In the genomic region with DNA sequence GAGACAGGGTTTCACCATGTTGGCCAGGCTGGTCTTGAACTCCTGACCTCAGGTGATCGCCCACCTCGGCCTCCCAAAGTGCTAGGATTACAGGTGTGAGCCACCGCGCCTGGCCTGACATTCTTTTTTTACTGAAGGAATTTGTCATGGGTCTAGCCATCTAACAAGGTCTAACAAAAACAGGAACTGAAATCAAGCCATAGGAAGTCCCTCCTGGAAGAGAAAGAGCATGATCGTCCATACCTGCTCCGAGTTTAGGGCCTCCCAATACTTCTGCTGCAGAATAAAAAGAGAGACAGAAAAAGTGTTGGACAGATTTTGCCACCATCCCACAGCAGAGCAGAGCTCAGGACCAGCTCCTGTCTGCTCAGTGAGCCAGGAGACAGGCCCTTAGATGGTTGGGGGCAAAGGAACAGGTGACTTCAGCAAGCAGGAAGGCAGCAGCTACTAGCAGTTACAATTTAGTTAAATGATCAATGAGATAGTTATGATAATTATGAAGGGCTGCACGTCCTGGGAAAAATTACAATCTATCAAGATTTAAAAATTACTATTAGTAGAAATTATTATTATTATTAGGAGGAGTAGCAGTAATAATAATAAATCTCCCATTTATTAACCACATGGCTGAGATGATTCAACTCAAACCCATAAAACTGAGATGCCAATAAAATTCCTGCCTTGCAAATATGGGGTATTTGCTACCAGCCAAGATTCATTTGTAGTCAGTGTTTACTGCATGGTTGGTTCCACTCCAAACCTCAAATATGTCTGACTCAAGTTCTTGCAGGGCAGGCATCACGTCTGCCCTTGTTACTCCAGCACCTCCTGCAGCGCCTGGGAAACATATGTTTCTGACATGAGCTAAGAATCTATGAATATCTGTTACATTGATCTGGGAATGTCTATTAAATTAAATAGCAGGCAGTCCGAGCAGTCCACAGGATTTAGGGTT, we compare ENCODE assay signal across 9 cellular contexts. TPM values are rescaled to one million over a fixed set of nuclear protein-coding genes. Genes with fewer than 3 reads are reported as not detected.
DNase-seq lines count a peak whose midpoint lies in the region; ATAC-seq and TF ChIP-seq lines count a peak whose summit lies in the region.
"Had no signal": no experiment of that assay in that cellular context is flagged by ENCODE, and none has a peak within 500 bp of the region (broad histone marks: within the 10 kb centered on the region; RNA-seq: fewer than 3 reads in every experiment).

No MANE protein-coding gene starts in this region.

- no peak overlapping the region for H2BK12ac ChIP-seq in H9 (ENCODE audit: insufficient read length, low read depth, low read length)

- H2BK5ac ChIP-seq in H9 (ENCODE audit: insufficient read length, low read length) = no peak overlapping the region

- H3K14ac ChIP-seq in H9 (ENCODE audit: insufficient read depth, low read length) = no peak overlapping the region

- H3K9me3 ChIP-seq in OCI-LY7 (ENCODE audit: low read length) = no peaks in the 10 kb centered on the region
- H3K9me3 ChIP-seq in stomach = no peaks in the 10 kb centered on the region
- H3K9me3 ChIP-seq in H9 (ENCODE audit: control insufficient read depth, low read depth, low read length) = no peaks in the 10 kb centered on the region

- H3K23ac ChIP-seq in H9 (ENCODE audit: insufficient read length, low read depth, low read length) = no peak overlapping the region

- H3K27me3 Mint-ChIP-seq in H9 (ENCODE audit: low read depth) = no peaks in the 10 kb centered on the region
- H3K27me3 Mint-ChIP-seq: activated CD4-positive, alpha-beta T cell treated with anti-CD3 and anti-CD28 coated beads, Interleukin-2, amount 10 ng/mL, durations not matched to agents 24 days and 14 days had no signal

- H4K5ac ChIP-seq in H9 (ENCODE audit: insufficient read length, low read depth, low read length) = no peak overlapping the region

- TF ChIP-seq CTCF in OCI-LY7 (conservative IDR thresholded peaks at IDR 0.05; ENCODE audit: low read length) = no peak
- no peak for TF ChIP-seq CTCF in stomach (IDR thresholded peaks at IDR 0.05)
- TF ChIP-seq CTCF in H9 (conservative IDR thresholded peaks at IDR 0.05) = no peak

- H3K4me1 Mint-ChIP-seq in H9 = no peaks in the 10 kb centered on the region

- H3K9ac ChIP-seq in H9 (ENCODE audit: extremely low read depth, insufficient read length, low read length) = no peak overlapping the region

- POLR2A ChIA-PET in OCI-LY7 (lab: Charles Lee) = no interaction called here

- no peak overlapping the region for H2BK120ac ChIP-seq in H9 (ENCODE audit: low read depth, low read length, poor library complexity, severe bottlenecking)

- CTCF ChIA-PET in OCI-LY7 (lab: Charles Lee; ENCODE audit: unreplicated experiment) = no interaction called here

- TF ChIP-seq EP300 in stomach (IDR thresholded peaks at IDR 0.05) = no peak

- H2AFZ ChIP-seq in OCI-LY7 (ENCODE audit: low read length) (no peak overlapping the region), H9 (ENCODE audit: low read length) (no peak overlapping the region)

- no peak overlapping the region for H4K91ac ChIP-seq in H9 (ENCODE audit: insufficient read length, low read depth, low read length)

- no peaks in the 10 kb centered on the region for H3K9me3 Mint-ChIP-seq in H9
- H3K9me3 Mint-ChIP-seq: activated CD4-positive, alpha-beta T cell treated with anti-CD3 and anti-CD28 coated beads, Interleukin-2, amount 10 ng/mL, durations not matched to agents 24 days and 14 days had no signal

- H2BK20ac ChIP-seq in H9 (ENCODE audit: low read depth, low read length, poor library complexity, severe bottlenecking) = no peak overlapping the region

- H3K4me1 ChIP-seq in OCI-LY7 (ENCODE audit: insufficient read depth, low read length, poor library complexity, severe bottlenecking) (peaks cover 12% of the 10 kb centered on the region), stomach (peaks cover 0 to 28% (median 9%) of the 10 kb centered on the region in 4 donors), H9 (ENCODE audit: insufficient read depth, low read length) (no peaks in the 10 kb centered on the region)

- H2AK5ac ChIP-seq in H9 (ENCODE audit: insufficient read length, low read length) = no peak overlapping the region

- H3K18ac ChIP-seq in H9 (ENCODE audit: insufficient read length, low read depth, low read length) = no peak overlapping the region

- H3K27ac ChIP-seq in OCI-LY7 (ENCODE audit: low read depth, low read length, poor library complexity, severe bottlenecking) (no peak overlapping the region), stomach (no peak overlapping the region), H9 (ENCODE audit: insufficient read length, low read depth, low read length) (no peak overlapping the region)

- no peaks in the 10 kb centered on the region for H3K79me2 ChIP-seq in OCI-LY7 (ENCODE audit: insufficient read depth, low read depth, low read length)
- no peaks in the 10 kb centered on the region for H3K79me2 ChIP-seq in H9 (ENCODE audit: insufficient read depth, low read length)

- intact Hi-C loops in OCI-LY7 (cut with micrococcal nuclease; ENCODE audit: unreplicated experiment) = loop anchor here (5.0 kb wide), 1 partner anchor 261 kb away; no protein-coding TSS in a partner anchor
- intact Hi-C loops in stomach (cut with DNase I; ENCODE audit: low total_unique reads) = loop anchor here (10.0 kb wide), 1 partner anchor 248 kb away; no protein-coding TSS in a partner anchor

- H3T11ph ChIP-seq in H9 (ENCODE audit: low read length) = no peak overlapping the region

- H3K9me2 ChIP-seq in OCI-LY7 (ENCODE audit: insufficient read depth, low read length) = no peaks in the 10 kb centered on the region

- H3K79me1 ChIP-seq in H9 (ENCODE audit: insufficient read depth, low read depth, low read length, poor library complexity, severe bottlenecking) = no peaks in the 10 kb centered on the region

- H2BK15ac ChIP-seq in H9 (ENCODE audit: low read depth, low read length) = no peak overlapping the region

- H3K27me3 ChIP-seq in stomach = no peaks in the 10 kb centered on the region
- H3K27me3 ChIP-seq in H9 (ENCODE audit: insufficient read depth, low read length) = no peaks in the 10 kb centered on the region

- ATAC-seq in GM21529 (IDR thresholded peaks at IDR 0.05; ENCODE audit: unreplicated experiment) = peak; percentile 54
- ATAC-seq in esophagus mucosa = peak; percentile 84
- no peak for ATAC-seq in GM18870 (IDR thresholded peaks at IDR 0.05; ENCODE audit: unreplicated experiment)
- no peak for ATAC-seq in GM19397 (IDR thresholded peaks at IDR 0.05; ENCODE audit: unreplicated experiment)

- no peak overlapping the region for H4K8ac ChIP-seq in H9 (replicated peaks; ENCODE audit: insufficient read length, low read depth, low read length)

- no peak overlapping the region for H3K4me3 Mint-ChIP-seq in H9
- H3K4me3 Mint-ChIP-seq: activated CD4-positive, alpha-beta T cell treated with anti-CD3 and anti-CD28 coated beads, Interleukin-2, amount 10 ng/mL, durations not matched to agents 24 days and 14 days had no signal

- 62 to 74% (median 70%) methylated on average over 10 of the region's 10 CpGs for WGBS in stomach, 5 donors
- no CpG with 5 or more reads among the region's 10 CpGs for WGBS in H9 (ENCODE audit: extremely low coverage, insufficient read length, low lambda C conversion rate)

- H3K4me3 ChIP-seq in OCI-LY7 (ENCODE audit: low read depth, low read length, poor library complexity, severe bottlenecking) (no peak overlapping the region), stomach (no peak overlapping the region)

- peaks cover 0 to 4% (median 0%) of the 10 kb centered on the region in 3 experiments; a peak in 3 of 7 replicates for H3K36me3 Mint-ChIP-seq in H9 (ENCODE audit: insufficient read depth in 1 of 3, low read depth in 3 of 3)

- peak; percentile 20 for DNase-seq in OCI-LY7 (ENCODE audit: low spot score)
- DNase-seq in stomach = peak; percentile 29
- no peak for DNase-seq in COR-L47 (lab: John Stamatoyannopoulos, UW)
- no peak for DNase-seq in H9
- DNase-seq: activated CD4-positive, alpha-beta T cell treated with anti-CD3 and anti-CD28 coated beads, Interleukin-2, amount 10 ng/mL, durations not matched to agents 24 days and 14 days had no signal

- no peak overlapping the region for H3K4ac ChIP-seq in H9 (ENCODE audit: low read depth, low read length)

- H3K4me2 ChIP-seq in OCI-LY7 (ENCODE audit: low read length) (peak overlapping the region; percentile 16; the same call in 1 of the 2 replicates), H9 (ENCODE audit: insufficient read depth, insufficient read length, low read length) (no peak overlapping the region)

- H3K23me2 ChIP-seq in H9 (ENCODE audit: insufficient read length, low read depth, low read length, poor library complexity, severe bottlenecking) = no peaks in the 10 kb centered on the region

- H3K56ac ChIP-seq in H9 (ENCODE audit: insufficient read length, low read depth, low read length) = no peak overlapping the region

- TF ChIP-seq POLR2A in stomach (IDR thresholded peaks at IDR 0.05) = no peak

- no TSS peak for BruUV-seq in OCI-LY7 (replicated peaks; lab: Mats Ljungman, UMichigan)

- H3K27ac Mint-ChIP-seq in H9 = no peak overlapping the region
- H3K27ac Mint-ChIP-seq: activated CD4-positive, alpha-beta T cell treated with anti-CD3 and anti-CD28 coated beads, Interleukin-2, amount 10 ng/mL, durations not matched to agents 24 days and 14 days had no signal

- H3K36me3 ChIP-seq in OCI-LY7 (ENCODE audit: insufficient read depth, low read length) (no peaks in the 10 kb centered on the region), stomach (peaks cover 0 to 21% (median 6%) of the 10 kb centered on the region in 4 donors)

- H4K20me1 ChIP-seq in OCI-LY7 (ENCODE audit: insufficient read depth, low read length) (no peaks in the 10 kb centered on the region), H9 (ENCODE audit: control insufficient read depth, insufficient read depth, insufficient read length) (no peaks in the 10 kb centered on the region)

RNA-seq across cellular contexts. Expression of a gene that starts 40.1 kb away (rescaled TPM):
- total RNA-seq in OCI-LY7 (2014; rRNA removed; shearing (Covaris generic)) = 8.8 and 9.6 TPM in 2 replicates
- total RNA-seq in OCI-LY7 (2022) (22.9 and 25.7 TPM in 2 replicates), esophagus mucosa (7.9 TPM), stomach (100 to 1,000 TPM in 1 of 5 donors, 10 to 100 TPM in 2, 1 to 10 TPM in 1, not detected in 1; 9.4 to 352 (median 16.3) TPM), H9 (2021) (16.5 and 19.8 TPM in 2 replicates)
- polyA plus RNA-seq in stomach = 1 to 10 TPM; 4.4 to 9.1 (median 6.1) TPM

Comparison
In these comparisons a context has a peak if more than half of its experiments do, and no peak if none do; other contexts are left out.
1. ATAC-seq: peak in GM21529 (single experiment) and esophagus mucosa (single experiment); none in GM18870 (single experiment) and GM19397 (single experiment).
2. DNase-seq: peak in OCI-LY7 (single experiment) and stomach (single experiment); none in COR-L47 (single experiment) and H9 (single experiment).